ENCODE assay signal across 8 cellular contexts in genomic region chr3:135965506-135966348, GRCh38. TPM values are rescaled to one million over a fixed set of nuclear protein-coding genes. Genes with fewer than 3 reads are reported as not detected.
DNase-seq lines count a peak whose midpoint lies in the region; TF ChIP-seq lines count a peak whose summit lies in the region.

PPP2R3A (plus strand) TSS chr3:135965728; CDS start chr3:136001499, 35,771 bp downstream.

- H3K9me3 Mint-ChIP-seq in CD14-positive monocyte = peaks cover 0 to 12% (median 5%) of the 10 kb centered on the region in 7 donors
- H3K9me3 Mint-ChIP-seq in activated T-helper 1 cell treated with anti-CD3 and anti-CD28 coated beads, Interleukin-12 subunit alpha, Interleukin-12 subunit beta, Interleukin-2, Interleukin-4 antibody, amounts not matched to agents 30 ng/mL and 10 ng/mL and 1 ng/mL, durations not matched to agents 14 hours and 24 hours and 36 hours = peaks cover 10% of the 10 kb centered on the region

- intact Hi-C loops in CD14-positive monocyte (cut with micrococcal nuclease) = no loop called here
- intact Hi-C loops in activated T-helper 1 cell treated with anti-CD3 and anti-CD28 coated beads, Interleukin-12 subunit alpha, Interleukin-12 subunit beta, Interleukin-2, Interleukin-4 antibody, amounts not matched to agents 30 ng/mL and 10 ng/mL and 1 ng/mL, durations not matched to agents 14 hours and 24 hours and 36 hours (cut with micrococcal nuclease) = loop anchor here (2.0 kb wide), 2 partner anchors 231 to 1171 kb away; partner anchors contain the start of genes EPHB1 and MSL2
- intact Hi-C loops in esophagus muscularis mucosa (cut with DNase I) = loop anchor here (5.0 kb wide), 1 partner anchor 72 kb away; no protein-coding TSS in a partner anchor

- no peak for TF ChIP-seq CTCF in CD14-positive monocyte (IDR thresholded peaks at IDR 0.05)
- TF ChIP-seq CTCF in GM20000 (IDR thresholded peaks at IDR 0.05; ENCODE audit: extremely low read depth, missing control alignments) = no peak
- TF ChIP-seq CTCF in esophagus muscularis mucosa (IDR thresholded peaks at IDR 0.05) = no peak

- peak within 1 kb of the TSS in 1 of 7 donors; percentile 51 for H3K27ac Mint-ChIP-seq in CD14-positive monocyte
- no peak within 1 kb of the TSS for H3K27ac Mint-ChIP-seq in activated T-helper 1 cell treated with anti-CD3 and anti-CD28 coated beads, Interleukin-12 subunit alpha, Interleukin-12 subunit beta, Interleukin-2, Interleukin-4 antibody, amounts not matched to agents 30 ng/mL and 10 ng/mL and 1 ng/mL, durations not matched to agents 14 hours and 24 hours and 36 hours

- H3K27me3 ChIP-seq in esophagus muscularis mucosa = no peaks in the 10 kb centered on the region
- no peaks in the 10 kb centered on the region for H3K27me3 ChIP-seq in muscle layer of colon (ENCODE audit: control insufficient read depth in 1 of 2, insufficient read depth in 2 of 2, low read length in 2 of 2)

- H3K27ac ChIP-seq in esophagus muscularis mucosa (replicated peaks in 1 of 4) = peak within 1 kb of the TSS; percentile 95 to 97 (median 96)
- peak within 1 kb of the TSS; percentile 62 for H3K27ac ChIP-seq in muscle layer of colon (ENCODE audit: low read depth, low read length)

- H3K4me3 ChIP-seq in esophagus muscularis mucosa (peak within 1 kb of the TSS; percentile 70 to 86 (median 78)), muscle layer of colon (ENCODE audit: low read depth in 1 of 2, low read length in 2 of 2) (peak within 1 kb of the TSS; percentile 66 to 79)

- TF ChIP-seq EP300 in esophagus muscularis mucosa (IDR thresholded peaks at IDR 0.05) = no peak

- peak within 1 kb of the TSS; percentile 78 to 89 for H3K4me3 Mint-ChIP-seq in CD14-positive monocyte
- H3K4me3 Mint-ChIP-seq in activated T-helper 1 cell treated with anti-CD3 and anti-CD28 coated beads, Interleukin-12 subunit alpha, Interleukin-12 subunit beta, Interleukin-2, Interleukin-4 antibody, amounts not matched to agents 30 ng/mL and 10 ng/mL and 1 ng/mL, durations not matched to agents 14 hours and 24 hours and 36 hours = peak within 1 kb of the TSS; percentile 75

- H3K9ac ChIP-seq in muscle layer of colon (ENCODE audit: low read length) = peak within 1 kb of the TSS; percentile 89

- H3K36me3 ChIP-seq in esophagus muscularis mucosa = no peaks in the 10 kb centered on the region
- no peaks in the 10 kb centered on the region for H3K36me3 ChIP-seq in muscle layer of colon (ENCODE audit: insufficient read depth, low read length)

- 1% methylated on average over 14 of the region's 89 CpGs for WGBS in esophagus muscularis mucosa

- peaks cover 0 to 3% of the 10 kb centered on the region in 2 donors for H3K36me3 Mint-ChIP-seq in CD14-positive monocyte
- H3K36me3 Mint-ChIP-seq in activated T-helper 1 cell treated with anti-CD3 and anti-CD28 coated beads, Interleukin-12 subunit alpha, Interleukin-12 subunit beta, Interleukin-2, Interleukin-4 antibody, amounts not matched to agents 30 ng/mL and 10 ng/mL and 1 ng/mL, durations not matched to agents 14 hours and 24 hours and 36 hours (ENCODE audit: low read depth) = no peaks in the 10 kb centered on the region

- TF ChIP-seq POLR2A in esophagus muscularis mucosa (IDR thresholded peaks at IDR 0.05; ENCODE audit: low read depth) = peak; percentile 23

- peaks cover 21 to 32% (median 22%) of the 10 kb centered on the region in 3 donors for H3K27me3 Mint-ChIP-seq in CD14-positive monocyte (ENCODE audit: low read depth in 3 of 3)
- peaks cover 35% of the 10 kb centered on the region for H3K27me3 Mint-ChIP-seq in activated T-helper 1 cell treated with anti-CD3 and anti-CD28 coated beads, Interleukin-12 subunit alpha, Interleukin-12 subunit beta, Interleukin-2, Interleukin-4 antibody, amounts not matched to agents 30 ng/mL and 10 ng/mL and 1 ng/mL, durations not matched to agents 14 hours and 24 hours and 36 hours (ENCODE audit: insufficient read depth)

- H3K4me1 Mint-ChIP-seq in CD14-positive monocyte = peaks cover 12% of the 10 kb centered on the region
- peaks cover 5% of the 10 kb centered on the region for H3K4me1 Mint-ChIP-seq in activated T-helper 1 cell treated with anti-CD3 and anti-CD28 coated beads, Interleukin-12 subunit alpha, Interleukin-12 subunit beta, Interleukin-2, Interleukin-4 antibody, amounts not matched to agents 30 ng/mL and 10 ng/mL and 1 ng/mL, durations not matched to agents 14 hours and 24 hours and 36 hours (ENCODE audit: low read depth)

- peaks cover 0 to 7% (median 2%) of the 10 kb centered on the region in 4 donors for H3K9me3 ChIP-seq in esophagus muscularis mucosa
- H3K9me3 ChIP-seq in muscle layer of colon (ENCODE audit: low read length) = no peaks in the 10 kb centered on the region

- DNase-seq in CD14-positive monocyte (ENCODE audit: low spot score) (peak; percentile 55), GM20000 (ENCODE audit: low spot score) (peak; percentile 85), HS-27A (ENCODE audit: low read depth) (peak; percentile 52), esophagus muscularis mucosa (ENCODE audit: extremely low spot score) (peak; percentile 97)
- DNase-seq in activated T-helper 1 cell treated with anti-CD3 and anti-CD28 coated beads, Interleukin-12 subunit alpha, Interleukin-12 subunit beta, Interleukin-2, Interleukin-4 antibody, amounts not matched to agents 30 ng/mL and 10 ng/mL and 1 ng/mL, durations not matched to agents 14 hours and 24 hours and 36 hours (ENCODE audit: low spot score) = peak; percentile 58
- DNase-seq in stimulated activated CD8-positive, alpha-beta memory T cell treated with anti-CD3 and anti-CD28 coated beads, Interleukin-4, amount 100 ng/mL, for 4 hours (ENCODE audit: low read depth in 2 of 2, low spot score in 1 of 2) = peak; percentile 13 to 33

- H3K4me1 ChIP-seq in esophagus muscularis mucosa (peaks cover 20 to 55% (median 50%) of the 10 kb centered on the region in 4 donors), muscle layer of colon (ENCODE audit: insufficient read depth, low read length) (peaks cover 37% of the 10 kb centered on the region)

TF ChIP-seq in PFSK-1, 5 proteins besides CTCF, POLR2A, EP300 and RAD21:
- TF ChIP-seq TAF1 (IDR thresholded peaks at IDR 0.05; ENCODE audit: borderline replicate concordance, insufficient read depth, low read length) (no peak), FOXP2 (optimal IDR thresholded peaks at IDR 0.05; ENCODE audit: borderline replicate concordance, extremely low read depth, extremely low read length, insufficient read depth) (peak; percentile 72)
TF ChIP-seq in PFSK-1: peak in this region for 1.

RNA-seq across cellular contexts. Expression of gene PPP2R3A, which starts in this region (rescaled TPM):
- polyA plus RNA-seq in CD14-positive monocyte = under 1 TPM; 0.09 to 0.10 TPM
- 0.31 TPM for polyA plus RNA-seq in PFSK-1 (2012; ENCODE audit: insufficient read length, low read depth)
- 0.15 TPM in 1 of 2 replicates, not detected in the other for total RNA-seq in activated T-helper 1 cell treated with anti-CD3 and anti-CD28 coated beads, Interleukin-12 subunit alpha, Interleukin-12 subunit beta, Interleukin-2, Interleukin-4 antibody, amounts not matched to agents 30 ng/mL and 10 ng/mL and 1 ng/mL, durations not matched to agents 14 hours and 24 hours and 36 hours
- 10 to 100 TPM; 19.4 to 28.9 (median 26.3) TPM for total RNA-seq in esophagus muscularis mucosa

Comparison
In these comparisons a context has a peak if more than half of its experiments do, and no peak if none do; other contexts are left out.
1. Peak in every context shown above with its lines: DNase-seq, H3K4me3 ChIP-seq and H3K27ac ChIP-seq.
2. RNA of gene PPP2R3A (total RNA-seq): 19.4 to 28.9 TPM in esophagus muscularis mucosa; 0.15 TPM in activated T-helper 1 cell treated with anti-CD3 and anti-CD28 coated beads, Interleukin-12 subunit alpha, Interleukin-12 subunit beta, Interleukin-2, Interleukin-4 antibody, amounts not matched to agents 30 ng/mL and 10 ng/mL and 1 ng/mL, durations not matched to agents 14 hours and 24 hours and 36 hours; every median in the first group is over 10 times any median in the second.
3. Peak in DNase-seq in CD14-positive monocyte; RNA of the gene not detected or under 1 TPM.
4. Peak in DNase-seq in activated T-helper 1 cell treated with anti-CD3 and anti-CD28 coated beads, Interleukin-12 subunit alpha, Interleukin-12 subunit beta, Interleukin-2, Interleukin-4 antibody, amounts not matched to agents 30 ng/mL and 10 ng/mL and 1 ng/mL, durations not matched to agents 14 hours and 24 hours and 36 hours; RNA of the gene not detected or under 1 TPM.
5. DNase-seq: peak in every context shown above with its lines; median percentile 97 in esophagus muscularis mucosa; 85 in GM20000; 58 in activated T-helper 1 cell treated with anti-CD3 and anti-CD28 coated beads, Interleukin-12 subunit alpha, Interleukin-12 subunit beta, Interleukin-2, Interleukin-4 antibody, amounts not matched to agents 30 ng/mL and 10 ng/mL and 1 ng/mL, durations not matched to agents 14 hours and 24 hours and 36 hours; 55 in CD14-positive monocyte; 52 in HS-27A; 23 in stimulated activated CD8-positive, alpha-beta memory T cell treated with anti-CD3 and anti-CD28 coated beads, Interleukin-4, amount 100 ng/mL, for 4 hours.
6. intact Hi-C loops: an anchor here in activated T-helper 1 cell treated with anti-CD3 and anti-CD28 coated beads, Interleukin-12 subunit alpha, Interleukin-12 subunit beta, Interleukin-2, Interleukin-4 antibody, amounts not matched to agents 30 ng/mL and 10 ng/mL and 1 ng/mL, durations not matched to agents 14 hours and 24 hours and 36 hours (2.0 kb wide) and esophagus muscularis mucosa (5.0 kb wide); none called in CD14-positive monocyte.